ENCODE assay signal across 8 cellular contexts in the genomic region with DNA sequence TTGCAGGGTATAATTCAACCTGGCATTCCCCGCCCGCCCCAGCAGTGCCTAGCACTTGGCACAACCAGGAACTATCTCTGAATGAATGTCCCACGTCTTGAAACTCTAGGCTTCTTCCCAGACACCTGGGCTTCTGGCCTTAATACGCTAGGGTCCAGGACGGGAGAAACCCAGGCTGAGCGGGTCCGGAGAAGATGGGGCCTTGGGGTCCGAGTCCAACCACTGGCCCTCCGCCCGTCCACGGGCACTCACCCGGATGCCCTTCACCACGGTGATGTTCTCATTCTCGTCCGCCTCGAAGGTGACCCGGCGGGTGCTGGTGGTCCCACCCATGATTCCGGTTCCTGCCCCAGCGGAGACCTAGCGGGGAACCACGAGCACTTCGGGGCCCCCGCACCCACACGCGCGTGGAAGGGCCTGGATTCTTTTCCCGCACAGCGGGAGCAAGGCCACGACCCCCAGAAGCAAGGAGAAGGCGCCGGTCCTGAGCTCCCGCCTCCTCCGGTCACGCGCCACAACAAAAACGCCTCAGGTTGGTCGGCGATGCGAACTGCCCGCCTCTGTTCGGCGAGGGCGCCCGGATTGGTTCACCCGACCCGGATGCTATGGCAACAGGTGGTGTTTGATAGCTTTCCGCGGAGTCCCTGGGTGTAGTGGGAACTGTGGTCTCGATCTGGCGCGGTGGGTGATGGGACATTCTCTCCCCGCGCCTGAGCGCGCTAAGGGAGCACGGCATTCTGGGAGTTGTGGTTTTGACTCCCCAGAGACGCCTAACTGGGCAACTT. TPM values are rescaled to one million over a fixed set of nuclear protein-coding genes. Genes with fewer than 3 reads are reported as not detected.
DNase-seq lines count a peak whose midpoint lies in the region; FAIRE-seq and TF ChIP-seq lines count a peak whose summit lies in the region.

TSS of gene CHCHD3 (minus strand) at position 486 of the 785 bp plus-strand sequence. CDS start at position 333, 153 bp downstream.

- peak; percentile 90 for FAIRE-seq in frontal cortex (lab: Jason Lieb, UNC)

- peak; percentile 80 for TF ChIP-seq POLR2A in NB4 (IDR thresholded peaks at IDR 0.05; ENCODE audit: extremely low read depth, insufficient read length)

- no peak within 1 kb of the TSS for H2BK120ac ChIP-seq in neuronal stem cell (ENCODE audit: low read depth, low read length)

- H2BK15ac ChIP-seq in neuronal stem cell (ENCODE audit: low read length): no peak within 1 kb of the TSS

- peak within 1 kb of the TSS; percentile 89 for H3K18ac ChIP-seq in neuronal stem cell (ENCODE audit: low read length)

- peak within 1 kb of the TSS; percentile 45 for H3K23ac ChIP-seq in neuronal stem cell (ENCODE audit: low read depth, low read length, poor library complexity)

- peak within 1 kb of the TSS; percentile 91 for H3K9ac ChIP-seq in SK-N-MC (ENCODE audit: insufficient read length)
- H3K9ac ChIP-seq in neuronal stem cell (ENCODE audit: low read depth, low read length, poor library complexity): peak within 1 kb of the TSS; percentile 96

- peak within 1 kb of the TSS; percentile 90 for H2AFZ ChIP-seq in neuronal stem cell (ENCODE audit: low read length)

- no CpG with 5 or more reads among the region's 58 CpGs for WGBS in neuronal stem cell (ENCODE audit: extremely low coverage in 2 of 2, insufficient read length in 2 of 2, insufficient replicate concordance in 1 of 2), 2 donors

- H2BK12ac ChIP-seq in neuronal stem cell (ENCODE audit: low read length): no peak within 1 kb of the TSS

- no peak within 1 kb of the TSS for H2BK5ac ChIP-seq in neuronal stem cell (ENCODE audit: low read length)

- peaks cover 26% of the 10 kb centered on the region for H3K4me1 Mint-ChIP-seq in HFFc6 (ENCODE audit: low read depth)
- H3K4me1 Mint-ChIP-seq in activated naive CD4-positive, alpha-beta T cell treated with anti-CD3 and anti-CD28 coated beads, Interleukin-2, amount 10 ng/mL, durations not matched to agents 7 days and 5 days: peaks cover 26% of the 10 kb centered on the region

- peak within 1 kb of the TSS; percentile 91 for H3K4me3 Mint-ChIP-seq in HFFc6
- H3K4me3 Mint-ChIP-seq in activated naive CD4-positive, alpha-beta T cell treated with anti-CD3 and anti-CD28 coated beads, Interleukin-2, amount 10 ng/mL, durations not matched to agents 7 days and 5 days: peak within 1 kb of the TSS; percentile 84

- no peak within 1 kb of the TSS for H3K14ac ChIP-seq in neuronal stem cell (ENCODE audit: low read length)

- H3K9me3 Mint-ChIP-seq in HFFc6: no peaks in the 10 kb centered on the region
- no peaks in the 10 kb centered on the region for H3K9me3 Mint-ChIP-seq in activated naive CD4-positive, alpha-beta T cell treated with anti-CD3 and anti-CD28 coated beads, Interleukin-2, amount 10 ng/mL, durations not matched to agents 7 days and 5 days

- H3K4ac ChIP-seq in neuronal stem cell (ENCODE audit: low read length): no peak within 1 kb of the TSS

- peak within 1 kb of the TSS; percentile 84 for H3K4me2 ChIP-seq in neuronal stem cell (ENCODE audit: insufficient read depth, low read length, poor library complexity, severe bottlenecking)

- peaks cover 6% of the 10 kb centered on the region; the same call in 1 of the 2 replicates for H3K27me3 Mint-ChIP-seq in HFFc6 (ENCODE audit: insufficient read depth)
- H3K27me3 Mint-ChIP-seq in activated naive CD4-positive, alpha-beta T cell treated with anti-CD3 and anti-CD28 coated beads, Interleukin-2, amount 10 ng/mL, durations not matched to agents 7 days and 5 days: no peaks in the 10 kb centered on the region

- H3K4me1 ChIP-seq in neuronal stem cell (ENCODE audit: control insufficient read depth in 2 of 2, insufficient read depth in 1 of 2, low read depth in 1 of 2, low read length in 2 of 2): peaks cover 0 to 7% of the 10 kb centered on the region in 2 donors

- CTCF ChIA-PET in activated naive CD4-positive, alpha-beta T cell treated with anti-CD3 and anti-CD28 coated beads, Interleukin-2, amount 10 ng/mL, durations not matched to agents 7 days and 5 days (lab: Charles Lee): no interaction called here

- DNase-seq in GM04503 (ENCODE audit: low read depth): peak; percentile 96
- DNase-seq in HFFc6: peak; percentile 99
- DNase-seq in NB4 (ENCODE audit: low read depth): peak; percentile 100
- peak; percentile 88 for DNase-seq in SK-N-MC (ENCODE audit: low read depth, low spot score)
- DNase-seq in activated naive CD4-positive, alpha-beta T cell treated with anti-CD3 and anti-CD28 coated beads, Interleukin-2, amount 10 ng/mL, durations not matched to agents 7 days and 5 days: peak; percentile 98
- DNase-seq in frontal cortex (ENCODE audit: low spot score in 2 of 2): peak; percentile 83 to 94
- DNase-seq in neuronal stem cell (ENCODE audit: low spot score): peak; percentile 94

- H3K27me3 ChIP-seq in neuronal stem cell (ENCODE audit: control insufficient read depth in 3 of 3, insufficient read depth in 3 of 3, low read depth in 1 of 3, low read length in 3 of 3): no peaks in the 10 kb centered on the region

- H3K4me3 ChIP-seq in NB4 (ENCODE audit: low read depth, low read length): peak within 1 kb of the TSS; percentile 97
- peak within 1 kb of the TSS; percentile 94 for H3K4me3 ChIP-seq in SK-N-MC
- H3K4me3 ChIP-seq in neuronal stem cell (ENCODE audit: low read length in 2 of 2): peak within 1 kb of the TSS; percentile 87 to 89

- H3K36me3 Mint-ChIP-seq in HFFc6 (ENCODE audit: low read depth): peaks cover 5% of the 10 kb centered on the region; the same call in 1 of the 2 replicates
- H3K36me3 Mint-ChIP-seq in activated naive CD4-positive, alpha-beta T cell treated with anti-CD3 and anti-CD28 coated beads, Interleukin-2, amount 10 ng/mL, durations not matched to agents 7 days and 5 days: peaks cover 5% of the 10 kb centered on the region

- peaks cover 13% of the 10 kb centered on the region for H3K36me3 ChIP-seq in SK-N-MC (ENCODE audit: insufficient read depth, low read length)
- peaks cover 0 to 31% of the 10 kb centered on the region in 2 donors for H3K36me3 ChIP-seq in neuronal stem cell (replicated peaks in 1 of 2; ENCODE audit: control insufficient read depth in 2 of 2, insufficient read depth in 2 of 2, low read length in 2 of 2)

- no peak within 1 kb of the TSS for H4K91ac ChIP-seq in neuronal stem cell (ENCODE audit: low read depth, low read length, poor library complexity)

- no peak within 1 kb of the TSS for H4K8ac ChIP-seq in neuronal stem cell (ENCODE audit: low read depth, low read length)

- H3K27ac ChIP-seq in SK-N-MC (peak within 1 kb of the TSS; percentile 64; the same call in 1 of the 2 replicates), neuronal stem cell (replicated peaks; ENCODE audit: low read length) (no peak within 1 kb of the TSS)

- no peaks in the 10 kb centered on the region for H3K9me3 ChIP-seq in SK-N-MC (ENCODE audit: low read depth, low read length)
- no peaks in the 10 kb centered on the region for H3K9me3 ChIP-seq in neuronal stem cell (replicated peaks in 1 of 2; ENCODE audit: control insufficient read depth in 2 of 2, insufficient read depth in 1 of 2, low read depth in 1 of 2, low read length in 2 of 2)

- peaks cover 8% of the 10 kb centered on the region for H3K79me1 ChIP-seq in neuronal stem cell (ENCODE audit: low read depth, low read length)

- TF ChIP-seq CTCF in HFFc6 (IDR thresholded peaks at IDR 0.05) (no peak), NB4 (IDR thresholded peaks at IDR 0.05; ENCODE audit: low read depth, low read length) (no peak), subcutaneous adipose tissue (IDR thresholded peaks at IDR 0.05; ENCODE audit: low read depth) (no peak)

- H3K27ac Mint-ChIP-seq in HFFc6: peak within 1 kb of the TSS; percentile 77
- peak within 1 kb of the TSS; percentile 81 for H3K27ac Mint-ChIP-seq in activated naive CD4-positive, alpha-beta T cell treated with anti-CD3 and anti-CD28 coated beads, Interleukin-2, amount 10 ng/mL, durations not matched to agents 7 days and 5 days

- H2AK5ac ChIP-seq in neuronal stem cell (ENCODE audit: low read depth, low read length): peak within 1 kb of the TSS; percentile 30

RNA-seq across cellular contexts. Expression of gene CHCHD3, which starts in this region (rescaled TPM):
- 10 to 100 TPM; 51.3 to 70.0 (median 65.7) TPM for total RNA-seq in HFFc6 (2021; fragmentation: NEBNext Ultra II Directional; extraction: Animal tissue kit (Norgen Biotek cat#: 25700))
- total RNA-seq in frontal cortex (60.7 TPM), subcutaneous adipose tissue (10 to 100 TPM; 44.9 to 69.7 (median 55.8) TPM)
- 87.8 TPM for polyA plus RNA-seq in neuronal stem cell (2013, experiment 1 of 2)
- polyA plus RNA-seq in neuronal stem cell (2013, experiment 2 of 2): 88.9 TPM
